Comparison of ENCODE assay signal across 17 cellular contexts in genomic region chr4:20432098-20432497, GRCh38.
DNase-seq lines count a peak whose midpoint lies in the region; ATAC-seq and TF ChIP-seq lines count a peak whose summit lies in the region.
"Had no signal": no experiment of that assay in that cellular context is flagged by ENCODE, and none has a peak within 500 bp of the region (broad histone marks: within the 10 kb centered on the region; RNA-seq: fewer than 3 reads in every experiment).

No MANE protein-coding gene starts in this region.

- POLR2A ChIA-PET in A673 (lab: Charles Lee; ENCODE audit: low non-redundant PET) = interaction anchor here (0.6 kb wide), 1 partner anchor 1291 kb away, joined by 5 read pairs; no protein-coding TSS in a partner anchor

- H3K4me3 ChIP-seq in A673 (ENCODE audit: low read depth, low read length, poor library complexity, severe bottlenecking) = peak overlapping the region; percentile 16
- H3K4me3 ChIP-seq in fibroblast of the aortic adventitia (ENCODE audit: low read depth, low read length) = peak overlapping the region; percentile 49
- peak overlapping the region; percentile 9 for H3K4me3 ChIP-seq in ovary
- H3K4me3 ChIP-seq: A549, prostate gland had no signal

- no peak for TF ChIP-seq POLR2A in ovary (IDR thresholded peaks at IDR 0.05)

- no peaks in the 10 kb centered on the region for H3K36me3 Mint-ChIP-seq in activated naive CD4-positive, alpha-beta T cell treated with anti-CD3 and anti-CD28 coated beads, Interleukin-2, amount 10 ng/mL, durations not matched to agents 7 days and 5 days

- ATAC-seq in GM18502 (IDR thresholded peaks at IDR 0.05; ENCODE audit: poor library complexity, unreplicated experiment) = no peak
- ATAC-seq: A549; activated CD8-positive, alpha-beta T cell treated with anti-CD3 and anti-CD28 coated beads for 36 hours had no signal

- H3K9me3 Mint-ChIP-seq in activated naive CD4-positive, alpha-beta T cell treated with anti-CD3 and anti-CD28 coated beads, Interleukin-2, amount 10 ng/mL, durations not matched to agents 7 days and 5 days = no peaks in the 10 kb centered on the region
- H3K9me3 Mint-ChIP-seq: activated CD8-positive, alpha-beta T cell treated with anti-CD3 and anti-CD28 coated beads for 36 hours had no signal

- H3K27ac ChIP-seq in A673 (ENCODE audit: low read depth, low read length, poor library complexity, severe bottlenecking) (peak overlapping the region; percentile 49), ovary (no peak overlapping the region)
- H3K27ac ChIP-seq: A549, prostate gland had no signal

- no peak overlapping the region for H3K4me3 Mint-ChIP-seq in activated naive CD4-positive, alpha-beta T cell treated with anti-CD3 and anti-CD28 coated beads, Interleukin-2, amount 10 ng/mL, durations not matched to agents 7 days and 5 days
- H3K4me3 Mint-ChIP-seq: activated CD8-positive, alpha-beta T cell treated with anti-CD3 and anti-CD28 coated beads for 36 hours had no signal

- H3K36me3 ChIP-seq in A673 (ENCODE audit: insufficient read depth, low read length, poor library complexity, severe bottlenecking) (no peaks in the 10 kb centered on the region), ovary (no peaks in the 10 kb centered on the region)
- H3K36me3 ChIP-seq: prostate gland had no signal

- H3K27me3 ChIP-seq in A673 (replicated peaks; ENCODE audit: insufficient read depth, low read depth, low read length, poor library complexity) (no peaks in the 10 kb centered on the region), ovary (no peaks in the 10 kb centered on the region)

- no peak overlapping the region for H3K27ac Mint-ChIP-seq in activated naive CD4-positive, alpha-beta T cell treated with anti-CD3 and anti-CD28 coated beads, Interleukin-2, amount 10 ng/mL, durations not matched to agents 7 days and 5 days
- H3K27ac Mint-ChIP-seq: activated CD8-positive, alpha-beta T cell treated with anti-CD3 and anti-CD28 coated beads for 36 hours had no signal

- H3K27me3 Mint-ChIP-seq in activated naive CD4-positive, alpha-beta T cell treated with anti-CD3 and anti-CD28 coated beads, Interleukin-2, amount 10 ng/mL, durations not matched to agents 7 days and 5 days = no peaks in the 10 kb centered on the region

- DNase-seq in A673 (ENCODE audit: low spot score) = peak; percentile 71
- peak; percentile 6 for DNase-seq in SK-N-DZ (ENCODE audit: low spot score)
- DNase-seq in fibroblast of the aortic adventitia (ENCODE audit: low read depth) = peak; percentile 59
- DNase-seq in ovary = no peak
- DNase-seq in GDM1 (lab: John Stamatoyannopoulos, UW) = no peak
- DNase-seq in activated naive CD4-positive, alpha-beta T cell treated with anti-CD3 and anti-CD28 coated beads, Interleukin-2, amount 10 ng/mL, durations not matched to agents 7 days and 5 days = no peak
- no peak for DNase-seq in GM20000 (ENCODE audit: low spot score)
- DNase-seq: activated CD8-positive, alpha-beta T cell treated with anti-CD3 and anti-CD28 coated beads for 36 hours; Caco-2; effector CD8-positive, alpha-beta T cell; GF-D8; NCI-H1092 treated with DMSO at 0.1 percent for 48 hours; NCI-H2227 treated with DMSO at 0.1 percent for 48 hours; stimulated activated CD4-positive, alpha-beta T cell treated with anti-CD3 and anti-CD28 coated beads, Interleukin-4, amount 100 ng/mL, for 1 hour had no signal

- H3K4me1 ChIP-seq in A673 (ENCODE audit: insufficient read depth, low read length, poor library complexity, severe bottlenecking) (peaks cover 53% of the 10 kb centered on the region), ovary (ENCODE audit: insufficient read depth) (no peaks in the 10 kb centered on the region)
- H3K4me1 ChIP-seq: A549, Caco-2, prostate gland had no signal

- CTCF ChIA-PET in A673 (lab: Charles Lee) = interaction anchor here (0.7 kb wide), 2 partner anchors 113 to 148 kb away, joined by 4 to 10 read pairs; no protein-coding TSS in a partner anchor
- CTCF ChIA-PET in activated naive CD4-positive, alpha-beta T cell treated with anti-CD3 and anti-CD28 coated beads, Interleukin-2, amount 10 ng/mL, durations not matched to agents 7 days and 5 days (lab: Charles Lee) = no interaction called here

- BruUV-seq in A673 (replicated peaks; lab: Mats Ljungman, UMichigan) = TSS peak; percentile 9

- 17 to 24% (median 23%) methylated on average over 5 of the region's 5 CpGs for WGBS in ovary, 3 donors

- H3K4me1 Mint-ChIP-seq in activated naive CD4-positive, alpha-beta T cell treated with anti-CD3 and anti-CD28 coated beads, Interleukin-2, amount 10 ng/mL, durations not matched to agents 7 days and 5 days = no peaks in the 10 kb centered on the region

- intact Hi-C loops in A673 (cut with micrococcal nuclease; ENCODE audit: unreplicated experiment) = no loop called here
- intact Hi-C loops in ovary (cut with DNase I) = loop anchor here in 1 of 4 donors (10.0 kb wide), 1 partner anchor 113 kb away; no protein-coding TSS in a partner anchor

- H3K9me3 ChIP-seq in A673 (ENCODE audit: low read depth, low read length, poor library complexity, severe bottlenecking) (no peaks in the 10 kb centered on the region), ovary (no peaks in the 10 kb centered on the region)
- H3K9me3 ChIP-seq: A549, Caco-2, prostate gland had no signal

- TF ChIP-seq CTCF in A673 (conservative IDR thresholded peaks at IDR 0.05; ENCODE audit: low read depth, low read length) (no peak), fibroblast of the aortic adventitia (IDR thresholded peaks at IDR 0.05; ENCODE audit: insufficient read depth, low read length) (no peak), ovary (IDR thresholded peaks at IDR 0.05) (no peak), GM20000 (IDR thresholded peaks at IDR 0.05; ENCODE audit: extremely low read depth, missing control alignments) (no peak)

- TF ChIP-seq EP300 in ovary (IDR thresholded peaks at IDR 0.05) = no peak

Comparison
In these comparisons a context has a peak if more than half of its experiments do, and no peak if none do; other contexts are left out.
1. DNase-seq: peak in A673 (single experiment), SK-N-DZ (single experiment) and fibroblast of the aortic adventitia (single experiment); none in ovary (0 of 5), GDM1 (single experiment), activated naive CD4-positive, alpha-beta T cell treated with anti-CD3 and anti-CD28 coated beads, Interleukin-2, amount 10 ng/mL, durations not matched to agents 7 days and 5 days (single experiment) and GM20000 (single experiment).
2. Peak in every context shown above with its lines, with median percentiles within 50 percentile points of each other: H3K4me3 ChIP-seq.